1 cellular context compared by ENCODE assay signal in genomic region chr22:42520663-42521546, GRCh38.
TF ChIP-seq lines count a peak whose summit lies in the region.

No MANE protein-coding gene starts in this region.

TF ChIP-seq in HepG2, 621 proteins besides CTCF, POLR2A, EP300 and RAD21 (continued from another document and continues in another):
- TF ChIP-seq ZNF704 (CRISPR knock-in tag; IDR thresholded peaks at IDR 0.05; ENCODE audit: borderline replicate concordance) (no peak), ONECUT2 (CRISPR knock-in tag; IDR thresholded peaks at IDR 0.05) (no peak), PRPF4 (IDR thresholded peaks at IDR 0.05; ENCODE audit: low read depth, low read length, poor library complexity, severe bottlenecking) (no peak), CENPT (CRISPR knock-in tag; IDR thresholded peaks at IDR 0.05; ENCODE audit: low read depth) (no peak), ZBTB26 (CRISPR knock-in tag; IDR thresholded peaks at IDR 0.05; ENCODE audit: borderline replicate concordance) (peak; percentile 92), GPN1 (CRISPR knock-in tag; IDR thresholded peaks at IDR 0.05; ENCODE audit: borderline replicate concordance) (no peak), BRD4 (CRISPR knock-in tag; IDR thresholded peaks at IDR 0.05) (0 out of 2 replicates have a peak, but pooled peaks have one; percentile 23), ESRRA (CRISPR knock-in tag; IDR thresholded peaks at IDR 0.05; ENCODE audit: low read depth) (0 out of 2 replicates have a peak, but pooled peaks have one; percentile 36), HMGXB4 (CRISPR knock-in tag; IDR thresholded peaks at IDR 0.05; ENCODE audit: borderline replicate concordance in 1 of 2, low read depth in 1 of 2) (0 out of 4 replicates have a peak, but pooled peaks of 1 of the 2 experiments have one; percentile 20), GFI1 (CRISPR knock-in tag; IDR thresholded peaks at IDR 0.05; ENCODE audit: borderline replicate concordance) (peak; percentile 90), DRAP1 (CRISPR knock-in tag; IDR thresholded peaks at IDR 0.05) (0 out of 2 replicates have a peak, but pooled peaks have one; percentile 21), YY1 (IDR thresholded peaks at IDR 0.05; ENCODE audit: insufficient read depth, insufficient replicate concordance, low read depth, low read length) (peak; percentile 58), MZF1 (CRISPR knock-in tag; IDR thresholded peaks at IDR 0.05; ENCODE audit: borderline replicate concordance) (no peak), ZBTB34 (CRISPR knock-in tag; IDR thresholded peaks at IDR 0.05) (0 out of 2 replicates have a peak, but pooled peaks have one; percentile 44), NR2F2 (IDR thresholded peaks at IDR 0.05; ENCODE audit: borderline replicate concordance, low read depth) (0 out of 2 replicates have a peak, but pooled peaks have one; percentile 72), GATAD1 (CRISPR knock-in tag; IDR thresholded peaks at IDR 0.05) (0 out of 2 replicates have a peak, but pooled peaks have one; percentile 50), HMGA1 (CRISPR knock-in tag; conservative IDR thresholded peaks at IDR 0.05) (no peak), NFIC (IDR thresholded peaks at IDR 0.05; ENCODE audit: low read length) (peak; percentile 59; the same call in 1 of the 2 replicates), ZNF782 (CRISPR knock-in tag; IDR thresholded peaks at IDR 0.05; ENCODE audit: borderline replicate concordance) (0 out of 2 replicates have a peak, but pooled peaks have one; percentile 25), ZNF33B (CRISPR knock-in tag; IDR thresholded peaks at IDR 0.05) (no peak), THAP9 (CRISPR knock-in tag; IDR thresholded peaks at IDR 0.05; ENCODE audit: borderline replicate concordance) (peak; percentile 29; the same call in 1 of the 2 replicates), DNMT3B (CRISPR knock-in tag; conservative IDR thresholded peaks at IDR 0.05) (no peak), ZNF510 (CRISPR knock-in tag; IDR thresholded peaks at IDR 0.05; ENCODE audit: low read depth) (no peak), IKZF5 (CRISPR knock-in tag; IDR thresholded peaks at IDR 0.05) (peak; percentile 66), FOXP1 (IDR thresholded peaks at IDR 0.05) (no peak), FOXP1 (CRISPR knock-in tag; IDR thresholded peaks at IDR 0.05) (peak; percentile 60), YEATS4 (CRISPR knock-in tag; IDR thresholded peaks at IDR 0.05; ENCODE audit: borderline replicate concordance) (peak; percentile 59; the same call in 1 of the 2 replicates), DR1 (CRISPR knock-in tag; IDR thresholded peaks at IDR 0.05) (no peak), ZNF432 (CRISPR knock-in tag; IDR thresholded peaks at IDR 0.05; ENCODE audit: borderline replicate concordance) (no peak), ZNF343 (CRISPR knock-in tag; IDR thresholded peaks at IDR 0.05) (0 out of 2 replicates have a peak, but pooled peaks have one; percentile 19), HDAC1 (CRISPR knock-in tag; IDR thresholded peaks at IDR 0.05) (peak; percentile 51), REPIN1 (CRISPR knock-in tag; IDR thresholded peaks at IDR 0.05; ENCODE audit: borderline replicate concordance, low read depth) (peak; percentile 67; the same call in 1 of the 2 replicates), DMAP1 (CRISPR knock-in tag; IDR thresholded peaks at IDR 0.05) (peak; percentile 62; the same call in 1 of the 2 replicates), ZNF768 (CRISPR knock-in tag; IDR thresholded peaks at IDR 0.05) (peak; percentile 88), PAWR (CRISPR knock-in tag; IDR thresholded peaks at IDR 0.05; ENCODE audit: borderline replicate concordance) (no peak), CAMTA2 (CRISPR knock-in tag; IDR thresholded peaks at IDR 0.05; ENCODE audit: borderline replicate concordance) (no peak), HMG20B (CRISPR knock-in tag; conservative IDR thresholded peaks at IDR 0.05) (peak; percentile 44; the same call in 1 of the 2 replicates), ZNF329 (CRISPR knock-in tag; IDR thresholded peaks at IDR 0.05; ENCODE audit: low read depth) (no peak), MXD4 (CRISPR knock-in tag; IDR thresholded peaks at IDR 0.05) (no peak), HOXA3 (CRISPR knock-in tag; IDR thresholded peaks at IDR 0.05) (peak; percentile 73), HNF4A (CRISPR knock-in tag; IDR thresholded peaks at IDR 0.05) (peak; percentile 74), CBFB (CRISPR knock-in tag; IDR thresholded peaks at IDR 0.05) (peak; percentile 95), E2F1 (CRISPR knock-in tag; IDR thresholded peaks at IDR 0.05) (no peak), FUBP1 (CRISPR knock-in tag; IDR thresholded peaks at IDR 0.05; ENCODE audit: borderline replicate concordance) (no peak), SMARCE1 (IDR thresholded peaks at IDR 0.05; ENCODE audit: borderline replicate concordance) (no peak), SAP130 (CRISPR knock-in tag; IDR thresholded peaks at IDR 0.05; ENCODE audit: low read depth) (peak; percentile 40; the same call in 1 of the 2 replicates), PBX3 (CRISPR knock-in tag; IDR thresholded peaks at IDR 0.05; ENCODE audit: borderline replicate concordance) (no peak), ZBTB38 (CRISPR knock-in tag; IDR thresholded peaks at IDR 0.05) (no peak), SPEN (CRISPR knock-in tag; IDR thresholded peaks at IDR 0.05; ENCODE audit: low read depth) (no peak), ZNF576 (CRISPR knock-in tag; IDR thresholded peaks at IDR 0.05) (no peak), TCF7L2 (IDR thresholded peaks at IDR 0.05; ENCODE audit: low read depth, low read length) (peak; percentile 96), NCOA2 (CRISPR knock-in tag; IDR thresholded peaks at IDR 0.05) (peak; percentile 95), MTA1 (CRISPR knock-in tag; IDR thresholded peaks at IDR 0.05; ENCODE audit: borderline replicate concordance) (no peak)
